ENCODE assay signal across 9 cellular contexts in genomic region chr10:15083674-15084501, GRCh38. TPM values are rescaled to one million over a fixed set of nuclear protein-coding genes. Genes with fewer than 3 reads are reported as not detected.
DNase-seq lines count a peak whose midpoint lies in the region; ATAC-seq, FAIRE-seq and TF ChIP-seq lines count a peak whose summit lies in the region.
"Had no signal": no experiment of that assay in that cellular context is flagged by ENCODE, and none has a peak within 500 bp of the region (broad histone marks: within the 10 kb centered on the region; RNA-seq: fewer than 3 reads in every experiment).

No MANE protein-coding gene starts in this region.

- intact Hi-C loops in kidney (cut with DNase I): no loop called here

- in situ Hi-C loops in HAP-1 (cut with MboI; ENCODE audit: low sequenced_read_pairs) (loop anchor here (25.0 kb wide), 1 partner anchor 572 kb away; no protein-coding TSS in a partner anchor), astrocyte of the cerebellum (cut with HindIII; ENCODE audit: low sequenced_read_pairs) (no loop called here)

- DNase-seq in HAP-1 (ENCODE audit: low spot score in 2 of 2) (no peak), astrocyte of the cerebellum (ENCODE audit: low read depth) (no peak), kidney (no peak), HK-2 (ENCODE audit: unreplicated experiment) (no peak), small intestine (no peak)
- DNase-seq: activated naive CD8-positive, alpha-beta T cell treated with anti-CD3 and anti-CD28 coated beads, Interleukin-2, amount 10 ng/mL, durations not matched to agents 7 days and 5 days had no signal

- H3K27me3 ChIP-seq in HAP-1 (ENCODE audit: low read depth): no peaks in the 10 kb centered on the region
- H3K27me3 ChIP-seq in subcutaneous abdominal adipose tissue (ENCODE audit: control insufficient read depth in 5 of 5, insufficient read depth in 4 of 5, low read length in 5 of 5): no peaks in the 10 kb centered on the region
- no peaks in the 10 kb centered on the region for H3K27me3 ChIP-seq in small intestine (ENCODE audit: control insufficient read depth in 2 of 2, insufficient read depth in 2 of 2, low read length in 2 of 2)

- H3K4me1 ChIP-seq in HAP-1 (peaks cover 8% of the 10 kb centered on the region), kidney (ENCODE audit: control insufficient read depth in 1 of 2, insufficient read depth in 1 of 2, low read depth in 1 of 2, low read length in 2 of 2) (peaks cover 3 to 8% of the 10 kb centered on the region in 2 donors), subcutaneous abdominal adipose tissue (ENCODE audit: control insufficient read depth in 5 of 5, insufficient read depth in 5 of 5, low read length in 5 of 5) (peaks cover 2 to 25% (median 18%) of the 10 kb centered on the region in 5 donors), small intestine (ENCODE audit: control insufficient read depth in 2 of 2, insufficient read depth in 1 of 2, low read depth in 1 of 2, low read length in 1 of 2) (no peaks in the 10 kb centered on the region)

- WGBS in small intestine, 3 donors: 75 to 77% (median 76%) methylated on average over 18 of the region's 18 CpGs

- peak overlapping the region; percentile 18 to 37 for H3K27ac ChIP-seq in kidney (ENCODE audit: low read depth in 2 of 2, low read length in 2 of 2)
- no peak overlapping the region for H3K27ac ChIP-seq in subcutaneous abdominal adipose tissue (ENCODE audit: low read depth, low read length)
- H3K27ac ChIP-seq in small intestine (ENCODE audit: low read depth in 1 of 2, low read length in 1 of 2): peak overlapping the region in 1 of 2 donors; percentile 22

- H3K9me3 ChIP-seq in HAP-1 (no peaks in the 10 kb centered on the region), kidney (ENCODE audit: control insufficient read depth in 1 of 2, low read length in 2 of 2) (no peaks in the 10 kb centered on the region), subcutaneous abdominal adipose tissue (ENCODE audit: control insufficient read depth in 5 of 5, low read length in 5 of 5) (no peaks in the 10 kb centered on the region), small intestine (ENCODE audit: control insufficient read depth, low read depth) (no peaks in the 10 kb centered on the region)

- no peaks in the 10 kb centered on the region for H3K36me3 ChIP-seq in HAP-1 (replicated peaks)
- H3K36me3 ChIP-seq in kidney (ENCODE audit: control insufficient read depth in 1 of 2, insufficient read depth in 2 of 2, low read length in 2 of 2): no peaks in the 10 kb centered on the region
- H3K36me3 ChIP-seq in subcutaneous abdominal adipose tissue (ENCODE audit: control insufficient read depth in 5 of 5, insufficient read depth in 5 of 5, low read length in 5 of 5): no peaks in the 10 kb centered on the region
- no peaks in the 10 kb centered on the region for H3K36me3 ChIP-seq in small intestine (ENCODE audit: control insufficient read depth in 2 of 2, insufficient read depth in 2 of 2, low read length in 2 of 2)

- H3K4me3 ChIP-seq in HAP-1: peak overlapping the region; percentile 22
- H3K4me3 ChIP-seq in astrocyte of the cerebellum (ENCODE audit: low read depth, low read length): peak overlapping the region; percentile 41
- H3K4me3 ChIP-seq in kidney (ENCODE audit: low read length in 2 of 2): peak overlapping the region; percentile 70 to 80
- H3K4me3 ChIP-seq in subcutaneous abdominal adipose tissue (ENCODE audit: low read depth in 1 of 5, low read length in 5 of 5): peak overlapping the region; percentile 47 to 81 (median 58)
- peak overlapping the region in 1 of 2 donors; percentile 33 for H3K4me3 ChIP-seq in small intestine (ENCODE audit: low read depth in 1 of 2, low read length in 2 of 2)

- TF ChIP-seq CTCF in astrocyte of the cerebellum (IDR thresholded peaks at IDR 0.05; ENCODE audit: low read depth, low read length, missing control alignments) (peak; percentile 18), kidney (IDR thresholded peaks at IDR 0.05; ENCODE audit: borderline replicate concordance, extremely low read depth, insufficient read depth) (no peak)

- ATAC-seq in HG03108 (IDR thresholded peaks at IDR 0.05; ENCODE audit: unreplicated experiment) (no peak), GM18867 (IDR thresholded peaks at IDR 0.05; ENCODE audit: unreplicated experiment) (no peak)

- FAIRE-seq in kidney (lab: Jason Lieb, UNC) (no peak), small intestine (lab: Jason Lieb, UNC) (no peak)

- H3K9ac ChIP-seq in kidney (ENCODE audit: low read length in 2 of 2): peak overlapping the region in 1 of 2 donors; percentile 17
- peak overlapping the region in 4 of 5 donors; percentile 28 to 72 (median 53) for H3K9ac ChIP-seq in subcutaneous abdominal adipose tissue (ENCODE audit: low read length in 5 of 5)

RNA-seq across cellular contexts. Expression of gene ACBD7, which starts 4.7 kb away (rescaled TPM):
- 0.50 TPM for total RNA-seq in kidney
- 0.56 TPM for polyA plus RNA-seq in kidney (ENCODE audit: insufficient read depth, low read depth, low replicate concordance)
- under 1 TPM in 1 of 3 donors, not detected in 2; 0.79 TPM for polyA plus RNA-seq in small intestine

RNA-seq across cellular contexts. Expression of gene RPP38, which starts 13.3 kb away (rescaled TPM):
- total RNA-seq in kidney: 18.1 TPM
- polyA plus RNA-seq in kidney (ENCODE audit: insufficient read depth, low read depth, low replicate concordance): 20.1 TPM
- 10 to 100 TPM; 20.8 to 32.4 (median 23.0) TPM for polyA plus RNA-seq in small intestine

RNA-seq across cellular contexts. Expression of gene OLAH, which starts 40.1 kb away (rescaled TPM):
- total RNA-seq in kidney: 0.50 TPM
- 0.52 TPM for polyA plus RNA-seq in kidney (ENCODE audit: insufficient read depth, low read depth, low replicate concordance)
- polyA plus RNA-seq in small intestine: under 1 TPM in 1 of 3 donors, not detected in 2; 0.63 TPM
